8 cellular contexts compared by ENCODE assay signal in genomic region chr2:121120991-121121390, GRCh38.
"Had no signal": no experiment of that assay in that cellular context is flagged by ENCODE, and none has a peak within 500 bp of the region (broad histone marks: within the 10 kb centered on the region; RNA-seq: fewer than 3 reads in every experiment).

No MANE protein-coding gene starts in this region.

- H3K9me3 ChIP-seq: HAP-1 had no signal

- H3K4me1 ChIP-seq: HAP-1 had no signal

- H3K36me3 ChIP-seq: HAP-1 had no signal

- H3K9ac ChIP-seq: GM23248 had no signal

- H2AFZ ChIP-seq: GM23248 had no signal

- H3K4me3 ChIP-seq: GM23248, HAP-1 had no signal

- H3K27ac ChIP-seq: GM23248 had no signal

- DNase-seq: GM23248, GOT3, H7, HFFc6, IMR-90 had no signal

- FAIRE-seq: HTR-8/SVneo had no signal

- ATAC-seq: HCT116 had no signal
